30 cellular contexts compared by ENCODE assay signal in the genomic region with DNA sequence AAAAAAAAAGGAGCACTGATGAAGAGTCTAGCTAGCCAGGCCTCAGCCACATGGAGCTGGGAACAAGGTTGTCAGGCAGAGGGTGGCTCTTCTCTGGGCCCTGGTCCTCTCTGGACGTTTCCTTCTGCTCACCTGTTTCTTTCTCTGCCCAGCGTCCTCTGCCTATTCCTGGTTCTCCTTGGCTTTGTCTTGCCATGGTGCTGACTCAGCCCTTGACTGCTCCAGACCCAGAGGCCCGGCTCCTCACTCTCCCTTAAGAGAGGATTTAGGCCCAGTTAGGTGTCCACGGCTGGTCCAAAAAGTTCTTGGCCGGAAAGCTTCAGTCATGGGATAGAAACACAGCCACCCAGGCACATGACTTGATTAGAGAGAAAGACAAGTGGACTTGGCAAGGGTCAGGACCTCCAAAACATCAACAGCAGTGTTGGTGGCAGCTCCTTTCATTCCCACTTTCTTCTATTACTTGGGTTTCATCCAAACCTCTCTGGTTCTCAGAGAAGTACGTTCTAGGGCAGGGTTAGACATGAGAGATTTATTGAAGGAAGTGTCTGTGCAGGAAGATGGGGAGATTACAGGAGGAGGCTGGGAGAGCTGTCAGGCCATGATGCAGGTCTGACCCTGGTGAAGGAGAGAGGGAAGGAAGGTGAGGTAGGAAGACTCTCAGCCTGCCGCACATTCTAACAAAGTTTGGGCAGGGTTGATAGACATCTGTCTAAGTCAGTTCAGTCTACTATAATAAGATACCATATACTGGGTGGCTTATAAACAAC.
"Had no signal": no experiment of that assay in that cellular context is flagged by ENCODE, and none has a peak within 500 bp of the region (broad histone marks: within the 10 kb centered on the region; RNA-seq: fewer than 3 reads in every experiment).

No MANE protein-coding gene starts in this region.

- H3K27ac Mint-ChIP-seq: activated naive CD4-positive, alpha-beta T cell treated with anti-CD3 and anti-CD28 coated beads, Interleukin-2, amount 10 ng/mL, durations not matched to agents 7 days and 5 days; activated T-helper 1 cell treated with anti-CD3 and anti-CD28 coated beads, Interleukin-12 subunit alpha, Interleukin-12 subunit beta, Interleukin-2, Interleukin-4 antibody, amounts not matched to agents 30 ng/mL and 10 ng/mL and 1 ng/mL, durations not matched to agents 14 hours and 24 hours and 36 hours; stimulated activated effector memory CD8-positive, alpha-beta T cell treated with anti-CD3 and anti-CD28 coated beads, Interleukin-12 subunit alpha, Interleukin-12 subunit beta, amount 100 ng/mL, for 72 hours had no signal

- H3K4me3 ChIP-seq: adrenal gland, body of pancreas, colonic mucosa, gastroesophageal sphincter, hepatocyte, psoas muscle, sigmoid colon, suprapubic skin, tibial artery, upper lobe of right lung had no signal

- H3K4me1 Mint-ChIP-seq: neural crest cell had no signal

- H3K4me1 ChIP-seq: adrenal gland, body of pancreas, colonic mucosa, gastroesophageal sphincter, parathyroid adenoma, psoas muscle, sigmoid colon, tibial artery, upper lobe of right lung had no signal

- H3K36me3 ChIP-seq: adrenal gland, colonic mucosa, gastroesophageal sphincter, sigmoid colon, suprapubic skin, tibial artery, upper lobe of right lung, WERI-Rb-1 had no signal

- H3K9me3 ChIP-seq: adrenal gland, body of pancreas, colonic mucosa, gastroesophageal sphincter, psoas muscle, sigmoid colon, suprapubic skin, upper lobe of right lung had no signal

- H3K27me3 ChIP-seq: adrenal gland, body of pancreas, colonic mucosa, gastroesophageal sphincter, hepatocyte, sigmoid colon, suprapubic skin, tibial artery, upper lobe of right lung had no signal

- H3K9me3 Mint-ChIP-seq: neural crest cell had no signal

- ATAC-seq: activated CD4-positive, CD25-positive, alpha-beta regulatory T cell treated with anti-CD3 and anti-CD28 coated beads, Interleukin-2, amount 50 U/mL, for 24 hours; body of pancreas; gastroesophageal sphincter; left colon; psoas muscle; stimulated activated effector memory CD8-positive, alpha-beta T cell treated with anti-CD3 and anti-CD28 coated beads, Interleukin-12 subunit alpha, Interleukin-12 subunit beta, amount 100 ng/mL, for 72 hours; upper lobe of right lung had no signal

- H3K27ac ChIP-seq: adrenal gland, body of pancreas, colonic mucosa, gastroesophageal sphincter, hepatocyte, parathyroid adenoma, psoas muscle, sigmoid colon, suprapubic skin, tibial artery, upper lobe of right lung, WERI-Rb-1 had no signal

- H3K4me3 Mint-ChIP-seq: activated naive CD4-positive, alpha-beta T cell treated with anti-CD3 and anti-CD28 coated beads, Interleukin-2, amount 10 ng/mL, durations not matched to agents 7 days and 5 days; activated T-helper 1 cell treated with anti-CD3 and anti-CD28 coated beads, Interleukin-12 subunit alpha, Interleukin-12 subunit beta, Interleukin-2, Interleukin-4 antibody, amounts not matched to agents 30 ng/mL and 10 ng/mL and 1 ng/mL, durations not matched to agents 14 hours and 24 hours and 36 hours; neural crest cell; stimulated activated effector memory CD8-positive, alpha-beta T cell treated with anti-CD3 and anti-CD28 coated beads, Interleukin-12 subunit alpha, Interleukin-12 subunit beta, amount 100 ng/mL, for 72 hours had no signal

- H3K27me3 Mint-ChIP-seq: activated naive CD4-positive, alpha-beta T cell treated with anti-CD3 and anti-CD28 coated beads, Interleukin-2, amount 10 ng/mL, durations not matched to agents 7 days and 5 days had no signal

- DNase-seq: activated CD4-positive, alpha-beta T cell treated with anti-CD3 and anti-CD28 coated beads, Interleukin-2, amount 50 U/mL, for 4 hours; activated CD8-positive, alpha-beta memory T cell treated with anti-CD3 and anti-CD28 coated beads, Interleukin-2, amount 50 U/mL, for 4 hours; activated effector memory CD4-positive, alpha-beta T cell treated with anti-CD3 and anti-CD28 coated beads, Interleukin-2, amount 50 U/mL, for 16 hours; activated naive CD4-positive, alpha-beta T cell treated with anti-CD3 and anti-CD28 coated beads, Interleukin-2, amount 10 ng/mL, durations not matched to agents 7 days and 5 days; activated T-cell treated with anti-CD3 and anti-CD28 coated beads, Interleukin-2, amount 50 U/mL, for 1 hour; adrenal gland; aorta; body of pancreas; cerebellar nuclear complex; colonic mucosa; left colon; mammary epithelial cell; occipital lobe; psoas muscle; sigmoid colon; small intestine; stimulated activated CD4-positive, alpha-beta T cell treated with anti-CD3 and anti-CD28 coated beads, Interleukin-4, amount 100 ng/mL, for 24 hours; T-helper 1 cell; T1000; tibial artery; upper lobe of right lung; WERI-Rb-1 had no signal
